In genomic region chr21:29332461-29333354, GRCh38 we compare ENCODE assay signal across 12 cellular contexts. TPM values are rescaled to one million over a fixed set of nuclear protein-coding genes. Genes with fewer than 3 reads are reported as not detected.
A peak's percentile ranks its signal among the peaks of the same experiment; 100 is the strongest.
DNase-seq lines count a peak whose midpoint lies in the region; ATAC-seq, FAIRE-seq and TF ChIP-seq lines count a peak whose summit lies in the region.
"Had no signal": no experiment of that assay in that cellular context is flagged by ENCODE, and none has a peak within 500 bp of the region (broad histone marks: within the 10 kb centered on the region; RNA-seq: fewer than 3 reads in every experiment).

No MANE protein-coding gene starts in this region.

- no peak overlapping the region for H3K4me3 Mint-ChIP-seq in stimulated activated naive CD8-positive, alpha-beta T cell treated with anti-CD3 and anti-CD28 coated beads, Interleukin-15, amount 100 ng/mL, for 72 hours
- peak overlapping the region; percentile 62 for H3K4me3 Mint-ChIP-seq in astrocyte (ENCODE audit: unreplicated experiment)

- H3K4me3 ChIP-seq in astrocyte (ENCODE audit: insufficient read depth, low read depth, low read length) (no peak overlapping the region), right cardiac atrium (ENCODE audit: low read length) (no peak overlapping the region), dorsolateral prefrontal cortex (no peak overlapping the region)
- H3K4me3 ChIP-seq: SK-N-MC had no signal

- no peak overlapping the region for H2AFZ ChIP-seq in astrocyte (ENCODE audit: low read depth, low read length)

- peaks cover 25% of the 10 kb centered on the region for H3K36me3 ChIP-seq in astrocyte (ENCODE audit: insufficient read depth, low read length)

- H3K27me3 Mint-ChIP-seq in stimulated activated naive CD8-positive, alpha-beta T cell treated with anti-CD3 and anti-CD28 coated beads, Interleukin-15, amount 100 ng/mL, for 72 hours, result no peaks in the 10 kb centered on the region
- H3K27me3 Mint-ChIP-seq in astrocyte (ENCODE audit: low read depth, unreplicated experiment), result no peaks in the 10 kb centered on the region
- H3K27me3 Mint-ChIP-seq: progenitor cell of endocrine pancreas had no signal

- H3K79me2 ChIP-seq in astrocyte (ENCODE audit: insufficient read depth, low read length), result peaks cover 96% of the 10 kb centered on the region

- H3K27me3 ChIP-seq in astrocyte (ENCODE audit: insufficient read depth, low read length), result no peaks in the 10 kb centered on the region
- no peaks in the 10 kb centered on the region for H3K27me3 ChIP-seq in right cardiac atrium (ENCODE audit: control insufficient read depth, insufficient read depth)
- no peaks in the 10 kb centered on the region for H3K27me3 ChIP-seq in dorsolateral prefrontal cortex

- FAIRE-seq in astrocyte (lab: Jason Lieb, UNC), result peak; percentile 86

- H3K36me3 Mint-ChIP-seq in astrocyte (ENCODE audit: low read depth, unreplicated experiment), result peaks cover 3% of the 10 kb centered on the region

- WGBS in right cardiac atrium, result 75% methylated on average over 10 of the region's 10 CpGs

- TF ChIP-seq CTCF in astrocyte (IDR thresholded peaks at IDR 0.05; ENCODE audit: insufficient read depth, low read depth, low read length) (no peak), dorsolateral prefrontal cortex (IDR thresholded peaks at IDR 0.05 in 54 of 56, conservative IDR thresholded peaks at IDR 0.05 in 2 of 56; ENCODE audit: low read depth in 1 of 56, partially characterized antibody in 56 of 56) (no peak)

- H3K27ac ChIP-seq in astrocyte (ENCODE audit: low read depth, low read length), result peak overlapping the region; percentile 65
- peak overlapping the region; percentile 37 for H3K27ac ChIP-seq in right cardiac atrium (ENCODE audit: low read length)
- no peak overlapping the region for H3K27ac ChIP-seq in dorsolateral prefrontal cortex
- H3K27ac ChIP-seq: SK-N-MC had no signal

- H3K9ac ChIP-seq in astrocyte (ENCODE audit: low read length), result peak overlapping the region; percentile 35

- no peaks in the 10 kb centered on the region for H3K9me3 Mint-ChIP-seq in stimulated activated naive CD8-positive, alpha-beta T cell treated with anti-CD3 and anti-CD28 coated beads, Interleukin-15, amount 100 ng/mL, for 72 hours
- H3K9me3 Mint-ChIP-seq in astrocyte (ENCODE audit: unreplicated experiment), result no peaks in the 10 kb centered on the region

- peaks cover 16% of the 10 kb centered on the region for H3K4me1 Mint-ChIP-seq in stimulated activated naive CD8-positive, alpha-beta T cell treated with anti-CD3 and anti-CD28 coated beads, Interleukin-15, amount 100 ng/mL, for 72 hours
- peaks cover 32% of the 10 kb centered on the region for H3K4me1 Mint-ChIP-seq in astrocyte (ENCODE audit: low read depth, unreplicated experiment)

- H3K9me3 ChIP-seq in astrocyte (ENCODE audit: insufficient read depth, low read depth, low read length) (no peaks in the 10 kb centered on the region), right cardiac atrium (ENCODE audit: control insufficient read depth, low read length) (no peaks in the 10 kb centered on the region)

- peaks cover 39% of the 10 kb centered on the region for H4K20me1 ChIP-seq in astrocyte (ENCODE audit: insufficient read depth, low read length)

- peak overlapping the region; percentile 36 for H3K4me2 ChIP-seq in astrocyte (ENCODE audit: low read length)

- DNase-seq in stimulated activated naive CD8-positive, alpha-beta T cell treated with anti-CD3 and anti-CD28 coated beads, Interleukin-15, Interleukin-2, amounts not matched to agents 100 U/mL and 50 U/mL, for 24 hours, result no peak
- DNase-seq in stimulated activated naive CD8-positive, alpha-beta T cell treated with anti-CD3 and anti-CD28 coated beads, Interleukin-15, amount 100 ng/mL, for 72 hours, result no peak
- DNase-seq in astrocyte (ENCODE audit: low read depth) (peak; percentile 76), right cardiac atrium (no peak), dorsolateral prefrontal cortex (no peak), cerebellar cortex (ENCODE audit: low spot score) (no peak), LoVo (ENCODE audit: low spot score) (no peak)
- DNase-seq: C1 segment of cervical spinal cord; effector CD4-positive, alpha-beta T cell had no signal

- H3K4me1 ChIP-seq in astrocyte (ENCODE audit: insufficient read depth, low read length), result peaks cover 38% of the 10 kb centered on the region
- peaks cover 5% of the 10 kb centered on the region for H3K4me1 ChIP-seq in right cardiac atrium (ENCODE audit: control insufficient read depth, insufficient read depth, low read length)

- intact Hi-C loops in right cardiac atrium (cut with DNase I), result no loop called here
- intact Hi-C loops in dorsolateral prefrontal cortex (cut with DNase I), result no loop called here

- no peak overlapping the region for H3K27ac Mint-ChIP-seq in stimulated activated naive CD8-positive, alpha-beta T cell treated with anti-CD3 and anti-CD28 coated beads, Interleukin-15, amount 100 ng/mL, for 72 hours
- H3K27ac Mint-ChIP-seq in astrocyte (ENCODE audit: unreplicated experiment), result peak overlapping the region; percentile 76
- H3K27ac Mint-ChIP-seq: progenitor cell of endocrine pancreas had no signal

- peak; percentile 97 for ATAC-seq in stimulated activated naive CD8-positive, alpha-beta T cell treated with anti-CD3 and anti-CD28 coated beads, Interleukin-15, Interleukin-2, amounts not matched to agents 100 U/mL and 50 U/mL, for 24 hours
- no peak for ATAC-seq in stimulated activated naive CD8-positive, alpha-beta T cell treated with anti-CD3 and anti-CD28 coated beads, Interleukin-15, amount 100 ng/mL, for 72 hours
- ATAC-seq in right cardiac atrium (peak; percentile 60 to 74), HG03342 (IDR thresholded peaks at IDR 0.05; ENCODE audit: unreplicated experiment) (no peak)

RNA-seq across cellular contexts. Expression of gene BACH1, which starts 34.0 kb away (rescaled TPM):
- total RNA-seq in astrocyte, result 93.1 and 110 TPM in 2 replicates
- 10 to 100 TPM; 44.8 to 68.3 (median 47.4) TPM for total RNA-seq in right cardiac atrium
- polyA plus RNA-seq in right cardiac atrium, result 5.0 TPM
- total RNA-seq in dorsolateral prefrontal cortex, result 10 to 100 TPM; 39.9 to 77.7 (median 54.2) TPM

Comparison
In these comparisons a context has a peak if more than half of its experiments do, and no peak if none do; other contexts are left out.
1. ATAC-seq: peak in stimulated activated naive CD8-positive, alpha-beta T cell treated with anti-CD3 and anti-CD28 coated beads, Interleukin-15, Interleukin-2, amounts not matched to agents 100 U/mL and 50 U/mL, for 24 hours (single experiment) and right cardiac atrium (2 of 2); none in stimulated activated naive CD8-positive, alpha-beta T cell treated with anti-CD3 and anti-CD28 coated beads, Interleukin-15, amount 100 ng/mL, for 72 hours (single experiment) and HG03342 (single experiment).
2. H3K27ac ChIP-seq: peak in astrocyte (single experiment) and right cardiac atrium (single experiment); none in dorsolateral prefrontal cortex (0 of 59).